In the genomic region with DNA sequence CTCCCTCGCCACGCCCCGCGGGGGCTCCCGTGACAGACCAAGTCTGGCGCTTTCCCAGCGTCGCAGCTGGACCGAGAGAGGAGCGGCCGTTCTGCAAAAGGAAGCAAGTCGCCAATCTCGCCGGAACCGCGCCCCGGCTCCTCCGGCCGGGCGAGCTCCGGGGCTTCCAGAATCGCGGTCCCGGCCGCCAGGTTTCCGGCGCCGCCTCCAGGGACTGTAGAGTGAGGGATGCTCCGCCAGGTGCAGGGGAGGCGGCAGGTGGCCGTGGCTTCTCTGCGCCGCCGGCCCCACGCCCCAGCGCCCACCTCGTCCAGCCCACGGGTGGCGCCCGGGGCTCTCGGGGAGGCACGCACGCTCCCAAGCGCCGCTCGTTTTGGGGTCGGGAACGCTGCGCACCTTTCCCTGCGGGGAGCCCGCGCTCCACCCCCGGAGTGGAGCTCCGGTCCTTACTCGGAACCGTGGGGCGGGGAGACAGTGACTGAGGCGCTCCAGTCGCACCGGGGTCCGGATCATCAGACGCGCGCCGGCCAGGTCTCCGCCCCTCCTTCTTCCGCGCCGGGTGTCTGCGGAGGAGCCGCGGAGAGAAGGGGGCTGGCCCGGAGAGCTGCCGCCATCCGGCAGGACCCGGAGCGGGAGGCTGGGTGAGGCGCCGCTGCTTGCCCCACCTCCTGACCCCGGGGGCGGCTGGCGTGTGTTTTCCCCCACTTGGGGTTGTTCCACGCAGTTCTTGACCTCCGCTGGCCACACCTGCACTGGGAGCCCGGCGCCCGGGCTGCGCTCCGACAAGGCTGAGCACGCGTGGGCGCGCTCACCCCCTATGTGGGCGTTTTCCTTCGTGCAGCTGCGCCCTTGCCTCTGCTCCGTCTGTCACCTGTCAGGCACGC, we compare ENCODE assay signal across 2 cellular contexts.
A peak's percentile ranks its signal among the peaks of the same experiment; 100 is the strongest.
TF ChIP-seq lines count a peak whose summit lies in the region.

A gene with protein sequence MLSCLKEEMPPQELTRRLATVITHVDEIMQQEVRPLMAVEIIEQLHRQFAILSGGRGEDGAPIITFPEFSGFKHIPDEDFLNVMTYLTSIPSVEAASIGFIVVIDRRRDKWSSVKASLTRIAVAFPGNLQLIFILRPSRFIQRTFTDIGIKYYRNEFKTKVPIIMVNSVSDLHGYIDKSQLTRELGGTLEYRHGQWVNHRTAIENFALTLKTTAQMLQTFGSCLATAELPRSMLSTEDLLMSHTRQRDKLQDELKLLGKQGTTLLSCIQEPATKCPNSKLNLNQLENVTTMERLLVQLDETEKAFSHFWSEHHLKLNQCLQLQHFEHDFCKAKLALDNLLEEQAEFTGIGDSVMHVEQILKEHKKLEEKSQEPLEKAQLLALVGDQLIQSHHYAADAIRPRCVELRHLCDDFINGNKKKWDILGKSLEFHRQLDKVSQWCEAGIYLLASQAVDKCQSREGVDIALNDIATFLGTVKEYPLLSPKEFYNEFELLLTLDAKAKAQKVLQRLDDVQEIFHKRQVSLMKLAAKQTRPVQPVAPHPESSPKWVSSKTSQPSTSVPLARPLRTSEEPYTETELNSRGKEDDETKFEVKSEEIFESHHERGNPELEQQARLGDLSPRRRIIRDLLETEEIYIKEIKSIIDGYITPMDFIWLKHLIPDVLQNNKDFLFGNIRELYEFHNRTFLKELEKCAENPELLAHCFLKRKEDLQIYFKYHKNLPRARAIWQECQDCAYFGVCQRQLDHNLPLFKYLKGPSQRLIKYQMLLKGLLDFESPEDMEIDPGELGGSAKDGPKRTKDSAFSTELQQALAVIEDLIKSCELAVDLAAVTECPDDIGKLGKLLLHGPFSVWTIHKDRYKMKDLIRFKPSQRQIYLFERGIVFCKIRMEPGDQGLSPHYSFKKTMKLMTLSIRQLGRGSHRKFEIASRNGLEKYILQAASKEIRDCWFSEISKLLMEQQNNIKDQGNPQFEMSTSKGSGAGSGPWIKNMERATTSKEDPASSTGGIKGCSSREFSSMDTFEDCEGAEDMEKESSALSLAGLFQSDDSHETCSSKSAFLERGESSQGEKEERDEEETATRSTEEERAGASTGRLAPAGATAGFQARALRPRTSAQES (minus strand): TSS at position 480 of the 884 bp plus-strand sequence. CDS start 642 bp downstream, outside the sequence.

TF ChIP-seq in HEK293, 187 proteins besides CTCF, POLR2A, EP300 and RAD21 (continued from another document and continues in another):
- TF ChIP-seq, protein P1, sequence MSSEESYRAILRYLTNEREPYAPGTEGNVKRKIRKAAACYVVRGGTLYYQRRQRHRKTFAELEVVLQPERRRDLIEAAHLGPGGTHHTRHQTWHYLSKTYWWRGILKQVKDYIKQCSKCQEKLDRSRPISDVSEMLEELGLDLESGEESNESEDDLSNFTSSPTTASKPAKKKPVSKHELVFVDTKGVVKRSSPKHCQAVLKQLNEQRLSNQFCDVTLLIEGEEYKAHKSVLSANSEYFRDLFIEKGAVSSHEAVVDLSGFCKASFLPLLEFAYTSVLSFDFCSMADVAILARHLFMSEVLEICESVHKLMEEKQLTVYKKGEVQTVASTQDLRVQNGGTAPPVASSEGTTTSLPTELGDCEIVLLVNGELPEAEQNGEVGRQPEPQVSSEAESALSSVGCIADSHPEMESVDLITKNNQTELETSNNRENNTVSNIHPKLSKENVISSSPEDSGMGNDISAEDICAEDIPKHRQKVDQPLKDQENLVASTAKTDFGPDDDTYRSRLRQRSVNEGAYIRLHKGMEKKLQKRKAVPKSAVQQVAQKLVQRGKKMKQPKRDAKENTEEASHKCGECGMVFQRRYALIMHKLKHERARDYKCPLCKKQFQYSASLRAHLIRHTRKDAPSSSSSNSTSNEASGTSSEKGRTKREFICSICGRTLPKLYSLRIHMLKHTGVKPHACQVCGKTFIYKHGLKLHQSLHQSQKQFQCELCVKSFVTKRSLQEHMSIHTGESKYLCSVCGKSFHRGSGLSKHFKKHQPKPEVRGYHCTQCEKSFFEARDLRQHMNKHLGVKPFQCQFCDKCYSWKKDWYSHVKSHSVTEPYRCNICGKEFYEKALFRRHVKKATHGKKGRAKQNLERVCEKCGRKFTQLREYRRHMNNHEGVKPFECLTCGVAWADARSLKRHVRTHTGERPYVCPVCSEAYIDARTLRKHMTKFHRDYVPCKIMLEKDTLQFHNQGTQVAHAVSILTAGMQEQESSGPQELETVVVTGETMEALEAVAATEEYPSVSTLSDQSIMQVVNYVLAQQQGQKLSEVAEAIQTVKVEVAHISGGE (tag by site-specific recombination; conservative IDR thresholded peaks at IDR 0.05; ENCODE audit: low read depth) = peak; percentile 88
- peak; percentile 87 for TF ChIP-seq ZBTB8A (tag by site-specific recombination; IDR thresholded peaks at IDR 0.05)
- peak; percentile 4; the same call in 1 of the 2 replicates for TF ChIP-seq IKZF3 (tag by site-specific recombination; IDR thresholded peaks at IDR 0.05)
- TF ChIP-seq, protein P2, sequence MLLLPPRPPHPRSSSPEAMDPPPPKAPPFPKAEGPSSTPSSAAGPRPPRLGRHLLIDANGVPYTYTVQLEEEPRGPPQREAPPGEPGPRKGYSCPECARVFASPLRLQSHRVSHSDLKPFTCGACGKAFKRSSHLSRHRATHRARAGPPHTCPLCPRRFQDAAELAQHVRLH (tag by site-specific recombination; IDR thresholded peaks at IDR 0.05) = no peak
- no peak for TF ChIP-seq ZNF707 (tag by site-specific recombination; IDR thresholded peaks at IDR 0.05)
- peak; percentile 35; the same call in 1 of the 2 replicates for TF ChIP-seq KLF10 (tag by site-specific recombination; IDR thresholded peaks at IDR 0.05)
- TF ChIP-seq, protein P3, sequence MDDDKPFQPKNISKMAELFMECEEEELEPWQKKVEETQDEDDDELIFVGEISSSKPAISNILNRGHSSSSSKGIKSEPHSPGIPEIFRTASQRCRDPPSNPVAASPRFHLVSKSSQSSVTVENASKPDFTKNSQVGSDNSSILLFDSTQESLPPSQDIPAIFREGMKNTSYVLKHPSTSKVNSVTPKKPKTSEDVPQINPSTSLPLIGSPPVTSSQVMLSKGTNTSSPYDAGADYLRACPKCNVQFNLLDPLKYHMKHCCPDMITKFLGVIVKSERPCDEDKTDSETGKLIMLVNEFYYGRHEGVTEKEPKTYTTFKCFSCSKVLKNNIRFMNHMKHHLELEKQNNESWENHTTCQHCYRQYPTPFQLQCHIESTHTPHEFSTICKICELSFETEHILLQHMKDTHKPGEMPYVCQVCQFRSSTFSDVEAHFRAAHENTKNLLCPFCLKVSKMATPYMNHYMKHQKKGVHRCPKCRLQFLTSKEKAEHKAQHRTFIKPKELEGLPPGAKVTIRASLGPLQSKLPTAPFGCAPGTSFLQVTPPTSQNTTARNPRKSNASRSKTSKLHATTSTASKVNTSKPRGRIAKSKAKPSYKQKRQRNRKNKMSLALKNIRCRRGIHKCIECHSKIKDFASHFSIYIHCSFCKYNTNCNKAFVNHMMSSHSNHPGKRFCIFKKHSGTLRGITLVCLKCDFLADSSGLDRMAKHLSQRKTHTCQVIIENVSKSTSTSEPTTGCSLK (tag by site-specific recombination; IDR thresholded peaks at IDR 0.05) = no peak
- TF ChIP-seq, protein P4, sequence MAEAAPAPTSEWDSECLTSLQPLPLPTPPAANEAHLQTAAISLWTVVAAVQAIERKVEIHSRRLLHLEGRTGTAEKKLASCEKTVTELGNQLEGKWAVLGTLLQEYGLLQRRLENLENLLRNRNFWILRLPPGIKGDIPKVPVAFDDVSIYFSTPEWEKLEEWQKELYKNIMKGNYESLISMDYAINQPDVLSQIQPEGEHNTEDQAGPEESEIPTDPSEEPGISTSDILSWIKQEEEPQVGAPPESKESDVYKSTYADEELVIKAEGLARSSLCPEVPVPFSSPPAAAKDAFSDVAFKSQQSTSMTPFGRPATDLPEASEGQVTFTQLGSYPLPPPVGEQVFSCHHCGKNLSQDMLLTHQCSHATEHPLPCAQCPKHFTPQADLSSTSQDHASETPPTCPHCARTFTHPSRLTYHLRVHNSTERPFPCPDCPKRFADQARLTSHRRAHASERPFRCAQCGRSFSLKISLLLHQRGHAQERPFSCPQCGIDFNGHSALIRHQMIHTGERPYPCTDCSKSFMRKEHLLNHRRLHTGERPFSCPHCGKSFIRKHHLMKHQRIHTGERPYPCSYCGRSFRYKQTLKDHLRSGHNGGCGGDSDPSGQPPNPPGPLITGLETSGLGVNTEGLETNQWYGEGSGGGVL (tag by site-specific recombination; IDR thresholded peaks at IDR 0.05) = peak; percentile 76; the same call in 1 of the 2 replicates
- TF ChIP-seq ZSCAN16 (tag by site-specific recombination; IDR thresholded peaks at IDR 0.05) = no peak
- TF ChIP-seq ZBTB20 (tag by site-specific recombination; IDR thresholded peaks at IDR 0.05) = peak; percentile 59; the same call in 1 of the 2 replicates
- TF ChIP-seq ZNF266 (tag by site-specific recombination; IDR thresholded peaks at IDR 0.05; ENCODE audit: low read depth) = no peak
- TF ChIP-seq ZNF335 (tag by site-specific recombination; conservative IDR thresholded peaks at IDR 0.05) = peak; percentile 95
- no peak for TF ChIP-seq ZNF292 (tag by site-specific recombination; IDR thresholded peaks at IDR 0.05; ENCODE audit: borderline replicate concordance, low read depth)

TF ChIP-seq in WTC11, 78 proteins besides CTCF, POLR2A, EP300 and RAD21 (continued from another document and continues in another):
- TF ChIP-seq, protein P5, sequence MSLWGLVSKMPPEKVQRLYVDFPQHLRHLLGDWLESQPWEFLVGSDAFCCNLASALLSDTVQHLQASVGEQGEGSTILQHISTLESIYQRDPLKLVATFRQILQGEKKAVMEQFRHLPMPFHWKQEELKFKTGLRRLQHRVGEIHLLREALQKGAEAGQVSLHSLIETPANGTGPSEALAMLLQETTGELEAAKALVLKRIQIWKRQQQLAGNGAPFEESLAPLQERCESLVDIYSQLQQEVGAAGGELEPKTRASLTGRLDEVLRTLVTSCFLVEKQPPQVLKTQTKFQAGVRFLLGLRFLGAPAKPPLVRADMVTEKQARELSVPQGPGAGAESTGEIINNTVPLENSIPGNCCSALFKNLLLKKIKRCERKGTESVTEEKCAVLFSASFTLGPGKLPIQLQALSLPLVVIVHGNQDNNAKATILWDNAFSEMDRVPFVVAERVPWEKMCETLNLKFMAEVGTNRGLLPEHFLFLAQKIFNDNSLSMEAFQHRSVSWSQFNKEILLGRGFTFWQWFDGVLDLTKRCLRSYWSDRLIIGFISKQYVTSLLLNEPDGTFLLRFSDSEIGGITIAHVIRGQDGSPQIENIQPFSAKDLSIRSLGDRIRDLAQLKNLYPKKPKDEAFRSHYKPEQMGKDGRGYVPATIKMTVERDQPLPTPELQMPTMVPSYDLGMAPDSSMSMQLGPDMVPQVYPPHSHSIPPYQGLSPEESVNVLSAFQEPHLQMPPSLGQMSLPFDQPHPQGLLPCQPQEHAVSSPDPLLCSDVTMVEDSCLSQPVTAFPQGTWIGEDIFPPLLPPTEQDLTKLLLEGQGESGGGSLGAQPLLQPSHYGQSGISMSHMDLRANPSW (CRISPR knock-in tag; conservative IDR thresholded peaks at IDR 0.05; ENCODE audit: low read depth) = 0 out of 2 replicates have a peak, but pooled peaks have one; percentile 45
- TF ChIP-seq SOX15 (CRISPR knock-in tag; IDR thresholded peaks at IDR 0.05) = no peak
- TF ChIP-seq ZNF317 (CRISPR knock-in tag; IDR thresholded peaks at IDR 0.05; ENCODE audit: borderline replicate concordance, low read depth) = 0 out of 2 replicates have a peak, but pooled peaks have one; percentile 19
- TF ChIP-seq JUN (CRISPR knock-in tag; IDR thresholded peaks at IDR 0.05) = peak; percentile 33; the same call in 1 of the 2 replicates
- 0 out of 2 replicates have a peak, but pooled peaks have one; percentile 10 for TF ChIP-seq ZBTB21 (CRISPR knock-in tag; IDR thresholded peaks at IDR 0.05; ENCODE audit: borderline replicate concordance)
- 0 out of 2 replicates have a peak, but pooled peaks have one; percentile 23 for TF ChIP-seq NR3C1 (CRISPR knock-in tag; conservative IDR thresholded peaks at IDR 0.05; ENCODE audit: low read depth)
- TF ChIP-seq, protein P6, sequence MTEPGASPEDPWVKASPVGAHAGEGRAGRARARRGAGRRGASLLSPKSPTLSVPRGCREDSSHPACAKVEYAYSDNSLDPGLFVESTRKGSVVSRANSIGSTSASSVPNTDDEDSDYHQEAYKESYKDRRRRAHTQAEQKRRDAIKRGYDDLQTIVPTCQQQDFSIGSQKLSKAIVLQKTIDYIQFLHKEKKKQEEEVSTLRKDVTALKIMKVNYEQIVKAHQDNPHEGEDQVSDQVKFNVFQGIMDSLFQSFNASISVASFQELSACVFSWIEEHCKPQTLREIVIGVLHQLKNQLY (CRISPR knock-in tag; IDR thresholded peaks at IDR 0.05) = 0 out of 2 replicates have a peak, but pooled peaks have one; percentile 37
- TF ChIP-seq FOXJ3 (CRISPR knock-in tag; IDR thresholded peaks at IDR 0.05; ENCODE audit: borderline replicate concordance) = no peak
- no peak for TF ChIP-seq JAZF1 (CRISPR knock-in tag; IDR thresholded peaks at IDR 0.05)
- TF ChIP-seq ZNF396 (CRISPR knock-in tag; IDR thresholded peaks at IDR 0.05; ENCODE audit: borderline replicate concordance) = no peak
- TF ChIP-seq ZNF263 (CRISPR knock-in tag; IDR thresholded peaks at IDR 0.05; ENCODE audit: low read depth) = 0 out of 2 replicates have a peak, but pooled peaks have one; percentile 7
- TF ChIP-seq NFE2L1 (CRISPR knock-in tag; IDR thresholded peaks at IDR 0.05) = no peak
- no peak for TF ChIP-seq ESRRA (CRISPR knock-in tag; IDR thresholded peaks at IDR 0.05; ENCODE audit: borderline replicate concordance)
- no peak for TF ChIP-seq ETV6 (CRISPR knock-in tag; IDR thresholded peaks at IDR 0.05)
- TF ChIP-seq EMX1 (CRISPR knock-in tag; IDR thresholded peaks at IDR 0.05) = no peak
- TF ChIP-seq, protein P7, sequence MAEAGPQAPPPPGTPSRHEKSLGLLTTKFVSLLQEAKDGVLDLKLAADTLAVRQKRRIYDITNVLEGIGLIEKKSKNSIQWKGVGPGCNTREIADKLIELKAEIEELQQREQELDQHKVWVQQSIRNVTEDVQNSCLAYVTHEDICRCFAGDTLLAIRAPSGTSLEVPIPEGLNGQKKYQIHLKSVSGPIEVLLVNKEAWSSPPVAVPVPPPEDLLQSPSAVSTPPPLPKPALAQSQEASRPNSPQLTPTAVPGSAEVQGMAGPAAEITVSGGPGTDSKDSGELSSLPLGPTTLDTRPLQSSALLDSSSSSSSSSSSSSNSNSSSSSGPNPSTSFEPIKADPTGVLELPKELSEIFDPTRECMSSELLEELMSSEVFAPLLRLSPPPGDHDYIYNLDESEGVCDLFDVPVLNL (CRISPR knock-in tag; IDR thresholded peaks at IDR 0.05; ENCODE audit: borderline replicate concordance, low read depth) = no peak
- TF ChIP-seq FOXK1 (CRISPR knock-in tag; IDR thresholded peaks at IDR 0.05) = peak; percentile 52; the same call in 1 of the 2 replicates
- peak; percentile 82 for TF ChIP-seq SP1 (CRISPR knock-in tag; conservative IDR thresholded peaks at IDR 0.05)
- TF ChIP-seq, protein P8, sequence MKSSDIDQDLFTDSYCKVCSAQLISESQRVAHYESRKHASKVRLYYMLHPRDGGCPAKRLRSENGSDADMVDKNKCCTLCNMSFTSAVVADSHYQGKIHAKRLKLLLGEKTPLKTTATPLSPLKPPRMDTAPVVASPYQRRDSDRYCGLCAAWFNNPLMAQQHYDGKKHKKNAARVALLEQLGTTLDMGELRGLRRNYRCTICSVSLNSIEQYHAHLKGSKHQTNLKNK (CRISPR knock-in tag; IDR thresholded peaks at IDR 0.05) = no peak
- 0 out of 2 replicates have a peak, but pooled peaks have one; percentile 41 for TF ChIP-seq KAT7 (CRISPR knock-in tag; IDR thresholded peaks at IDR 0.05; ENCODE audit: borderline replicate concordance)
- TF ChIP-seq MYBL2 (CRISPR knock-in tag; IDR thresholded peaks at IDR 0.05) = peak; percentile 84
